ENCODE assay signal across 25 cellular contexts in the genomic region with DNA sequence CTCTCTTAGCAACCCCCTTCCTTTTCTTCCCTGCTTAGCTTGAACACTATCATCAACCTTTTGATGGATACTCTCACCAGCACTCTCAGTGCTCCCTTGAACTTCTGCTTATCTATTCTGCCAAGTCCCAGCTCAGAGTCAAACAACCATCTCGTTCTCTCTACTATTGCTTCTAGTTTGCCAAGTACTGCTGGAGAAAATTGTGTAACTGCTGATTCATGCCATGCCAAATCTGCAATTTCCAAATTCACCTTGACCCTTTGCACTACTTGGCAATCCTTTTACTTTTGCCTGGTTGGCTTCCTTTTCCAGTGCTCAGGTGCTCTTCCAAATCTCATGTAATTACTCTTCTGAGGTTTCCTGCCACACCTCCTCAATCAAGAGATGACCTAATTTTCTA. TPM values are rescaled to one million over a fixed set of nuclear protein-coding genes. Genes with fewer than 3 reads are reported as not detected.
DNase-seq lines count a peak whose midpoint lies in the region; ATAC-seq, FAIRE-seq and TF ChIP-seq lines count a peak whose summit lies in the region.
"Had no signal": no experiment of that assay in that cellular context is flagged by ENCODE, and none has a peak within 500 bp of the region (broad histone marks: within the 10 kb centered on the region; RNA-seq: fewer than 3 reads in every experiment).

No MANE protein-coding gene starts in this region.

- 8% methylated on average over 1 of the region's 1 CpG for WGBS in K562 (ENCODE audit: insufficient coverage, low coverage, missing lambda C conversion rate)
- WGBS in pancreas, 2 donors = 5 to 7% methylated on average over 1 of the region's 1 CpG
- WGBS in suprapubic skin = 25% methylated on average over 1 of the region's 1 CpG

- intact Hi-C loops in K562 (cut with micrococcal nuclease) (no loop called here), pancreas (cut with DNase I) (no loop called here), dorsolateral prefrontal cortex (cut with DNase I) (no loop called here)

- H3K27me3 ChIP-seq in K562 (ENCODE audit: control insufficient read depth in 2 of 2, insufficient read depth in 2 of 2, low read length in 2 of 2) (no peaks in the 10 kb centered on the region), pancreas (no peaks in the 10 kb centered on the region), suprapubic skin (no peaks in the 10 kb centered on the region), dorsolateral prefrontal cortex (no peaks in the 10 kb centered on the region)
- H3K27me3 ChIP-seq: cardiac muscle cell, sigmoid colon had no signal

- H3K79me2 ChIP-seq in K562 (ENCODE audit: control insufficient read depth, insufficient read depth, low read length) = no peaks in the 10 kb centered on the region

- H3K9me3 ChIP-seq in K562 (replicated peaks; ENCODE audit: control insufficient read depth, insufficient read depth, low read depth, low read length) (no peaks in the 10 kb centered on the region), pancreas (no peaks in the 10 kb centered on the region), suprapubic skin (no peaks in the 10 kb centered on the region)
- H3K9me3 ChIP-seq: sigmoid colon had no signal

- DNase-seq in HTR-8/SVneo (ENCODE audit: insufficient read length, low spot score) (no peak), K562 (ENCODE audit: extremely low read depth in 1 of 4, low spot score in 3 of 4) (peak in 1 of 4 experiments; percentile 23), foreskin fibroblast (peak; percentile 27 to 58), pancreas (peak in 3 of 6 donors; percentile 41 to 72 (median 66)), SHP77 (lab: John Stamatoyannopoulos, UW) (no peak), suprapubic skin (ENCODE audit: low spot score in 2 of 2) (no peak), dorsolateral prefrontal cortex (no peak), kidney tubule cell (ENCODE audit: low spot score) (no peak)
- DNase-seq: activated CD4-positive, alpha-beta T cell treated with anti-CD3 and anti-CD28 coated beads, Interleukin-2, amount 50 U/mL, for 4 hours; activated gamma-delta T cell; CD4-positive, alpha-beta T cell; DMS 273 treated with DMSO at 0.1 percent for 48 hours; naive B cell; NCI-H774; occipital lobe; sigmoid colon; stimulated activated naive B cell treated with anti-CD40 and anti-IgM and Interleukin-4, amounts not matched to agents 10 μg/mL and 1 μg/mL and 100 μg/mL, for 72 hours; T-helper 2 cell; WERI-Rb-1 had no signal

- peak; percentile 97 for FAIRE-seq in HTR-8/SVneo (lab: Jason Lieb, UNC)
- FAIRE-seq in K562 (lab: Jason Lieb, UNC) = peak; percentile 40
- FAIRE-seq in pancreas (lab: Jason Lieb, UNC) = no peak
- FAIRE-seq: G401.6 had no signal

- no peak overlapping the region for H3K27ac ChIP-seq in K562 (ENCODE audit: extremely low read depth, low read depth, low read length)
- H3K27ac ChIP-seq in pancreas = peak overlapping the region in 1 of 4 donors; percentile 25
- H3K27ac ChIP-seq in suprapubic skin = no peak overlapping the region
- no peak overlapping the region for H3K27ac ChIP-seq in dorsolateral prefrontal cortex
- H3K27ac ChIP-seq: cardiac muscle cell, sigmoid colon, SK-N-MC, WERI-Rb-1 had no signal

- H3K4me2 ChIP-seq in K562 (ENCODE audit: insufficient read depth, low read length) = no peak overlapping the region

- no peak overlapping the region for H2AFZ ChIP-seq in K562 (ENCODE audit: low read depth, low read length)

- BruUV-seq in K562 (replicated peaks; lab: Mats Ljungman, UMichigan) = no TSS peak

- H3K4me3 ChIP-seq in K562 = no peak overlapping the region
- no peak overlapping the region for H3K4me3 ChIP-seq in foreskin fibroblast (ENCODE audit: low read depth in 1 of 2, low read length in 2 of 2)
- H3K4me3 ChIP-seq in pancreas = no peak overlapping the region
- no peak overlapping the region for H3K4me3 ChIP-seq in suprapubic skin
- H3K4me3 ChIP-seq in dorsolateral prefrontal cortex = no peak overlapping the region
- H3K4me3 ChIP-seq: cardiac muscle cell, sigmoid colon, SK-N-MC had no signal

- H3K4me1 ChIP-seq in K562 (replicated peaks in 1 of 2; ENCODE audit: control insufficient read depth in 2 of 2, insufficient read depth in 2 of 2, low read length in 2 of 2) (peaks cover 0 to 3% of the 10 kb centered on the region in 2 experiments; a peak in 2 of 5 replicates), pancreas (peaks cover 7 to 17% (median 14%) of the 10 kb centered on the region in 3 donors), suprapubic skin (peaks cover 10% of the 10 kb centered on the region)
- H3K4me1 ChIP-seq: sigmoid colon had no signal

- no peak overlapping the region for H3K9ac ChIP-seq in K562 (ENCODE audit: insufficient read depth in 1 of 2, low read depth in 2 of 2, low read length in 2 of 2)

- no peak for TF ChIP-seq EP300 in K562 (IDR thresholded peaks at IDR 0.05; ENCODE audit: low read length)
- no peak for TF ChIP-seq EP300 in suprapubic skin (IDR thresholded peaks at IDR 0.05)

- in situ Hi-C loops in K562 (cut with MboI) = loop anchor here (25.0 kb wide), 1 partner anchor 1329 kb away; a partner anchor contains a TSS

- ATAC-seq in K562 = peak; percentile 56; the same call in 2 of the 3 replicates
- ATAC-seq in pancreas = peak; percentile 95 to 98 (median 97)
- ATAC-seq: stimulated activated naive B cell treated with anti-CD40 and anti-IgM and Interleukin-4, amounts not matched to agents 10 μg/mL and 1 μg/mL and 100 μg/mL, for 72 hours had no signal

- TF ChIP-seq CTCF in K562 (IDR thresholded peaks at IDR 0.05 in 2 of 3, conservative IDR thresholded peaks at IDR 0.05 in 1 of 3; ENCODE audit: insufficient read depth in 2 of 3, low read depth in 1 of 3, low read length in 3 of 3) = no peak
- TF ChIP-seq CTCF in foreskin fibroblast (IDR thresholded peaks at IDR 0.05; ENCODE audit: low read depth, low read length) = no peak
- TF ChIP-seq CTCF in pancreas (IDR thresholded peaks at IDR 0.05) = no peak
- TF ChIP-seq CTCF in suprapubic skin (IDR thresholded peaks at IDR 0.05) = no peak
- no peak for TF ChIP-seq CTCF in dorsolateral prefrontal cortex (IDR thresholded peaks at IDR 0.05 in 54 of 56, conservative IDR thresholded peaks at IDR 0.05 in 2 of 56; ENCODE audit: low read depth in 1 of 56, partially characterized antibody in 56 of 56)

- H3K9me1 ChIP-seq in K562 (ENCODE audit: control insufficient read depth, insufficient read depth, low read length) = no peaks in the 10 kb centered on the region

- H4K20me1 ChIP-seq in K562 (replicated peaks; ENCODE audit: control insufficient read depth, insufficient read depth, low read length) = no peaks in the 10 kb centered on the region

- POLR2A ChIA-PET in K562 (lab: Yijun Ruan, JAX) = no interaction called here

- TF ChIP-seq POLR2A in K562 (conservative IDR thresholded peaks at IDR 0.05) = no peak
- TF ChIP-seq POLR2A in suprapubic skin (IDR thresholded peaks at IDR 0.05) = no peak

- TF ChIP-seq RAD21 in K562 (CRISPR knock-in tag; conservative IDR thresholded peaks at IDR 0.05 in 1 of 2, IDR thresholded peaks at IDR 0.05 in 1 of 2) = no peak

- H3K36me3 ChIP-seq in K562 (ENCODE audit: control insufficient read depth, insufficient read depth, low read length) (no peaks in the 10 kb centered on the region), pancreas (no peaks in the 10 kb centered on the region), suprapubic skin (no peaks in the 10 kb centered on the region)
- H3K36me3 ChIP-seq: cardiac muscle cell, sigmoid colon, WERI-Rb-1 had no signal

- CTCF ChIA-PET in K562 (lab: Yijun Ruan, JAX; ENCODE audit: low intra/inter-chr PET ratio) = no interaction called here

RNA-seq across cellular contexts. Expression of a gene that starts 2.8 kb away (rescaled TPM):
- not detected in 2 replicates for total RNA-seq in K562 (2011; cell fraction: chromatin; rRNA removed; ENCODE audit: low replicate concordance)
- total RNA-seq in K562 (2011; cell fraction: nucleolus; rRNA removed) = not detected in 2 replicates
- total RNA-seq in K562 (2011; cell fraction: nucleoplasm; rRNA removed) = not detected in 2 replicates
- not detected in 2 replicates for total RNA-seq in K562 (2014; rRNA removed)
- not detected in 2 replicates for total RNA-seq in K562 (2014; rRNA removed; fragmentation: Illumina TruSeq; extraction: Trizol)
- total RNA-seq in K562 (2015; rRNA removed; fragmentation: Illumina TruSeq; extraction: Trizol) = not detected in 2 replicates
- not detected in 2 replicates for total RNA-seq in K562 (2021)
- not detected in 2 replicates for polyA plus RNA-seq in K562 (2011; rRNA removed)
- not detected in 2 replicates for polyA plus RNA-seq in K562 (2011; cell fraction: cytosol; rRNA removed)
- polyA plus RNA-seq in K562 (2011; cell fraction: nucleus; rRNA removed) = not detected in 2 replicates
- polyA plus RNA-seq in K562 (2012) = not detected in 2 replicates
- not detected in 2 replicates for polyA plus RNA-seq in K562 (2014; fragmentation: Illumina TruSeq; extraction: Trizol)
- not detected for polyA plus RNA-seq in K562 (2014; fragmentation: Nextera tagmentation; extraction: Ambion mirVana)
- not detected in 2 replicates for polyA plus RNA-seq in K562 (2014; rRNA removed)
- polyA minus RNA-seq in K562 (2011; rRNA and poly(A)+ RNA removed) = not detected in 2 replicates
- polyA minus RNA-seq in K562 (2011; cell fraction: cytosol; rRNA and poly(A)+ RNA removed) = not detected in 2 replicates
- polyA minus RNA-seq in K562 (2011; cell fraction: nucleus; rRNA and poly(A)+ RNA removed) = not detected in 2 replicates
- 1 to 10 TPM in 4 of 6 donors, under 1 TPM in 1, not detected in 1; 0.43 to 6.6 (median 1.7) TPM for total RNA-seq in pancreas
- 1 to 10 TPM in 1 of 2 donors, not detected in 1; 1.2 TPM for polyA plus RNA-seq in pancreas
- total RNA-seq in suprapubic skin = not detected
- total RNA-seq in dorsolateral prefrontal cortex = under 1 TPM in 1 of 120 experiments, not detected in 119; 0.82 TPM
- total RNA-seq: cardiac muscle cell; CD4-positive, alpha-beta T cell; M059J; occipital lobe; sigmoid colon had no signal
- polyA plus RNA-seq: esophagus, thymus had no signal

RNA-seq across cellular contexts. Expression of a gene that starts 24.6 kb away (rescaled TPM):
- 32.3 and 50.5 TPM in 2 replicates for total RNA-seq in K562 (2011; cell fraction: chromatin; rRNA removed; ENCODE audit: low replicate concordance)
- total RNA-seq in K562 (2011; cell fraction: nucleolus; rRNA removed) = 19.0 and 21.3 TPM in 2 replicates
- 26.1 and 26.5 TPM in 2 replicates for total RNA-seq in K562 (2011; cell fraction: nucleoplasm; rRNA removed)
- 5.3 and 5.9 TPM in 2 replicates for total RNA-seq in K562 (2014; rRNA removed)
- 9.2 and 10.6 TPM in 2 replicates for total RNA-seq in K562 (2014; rRNA removed; fragmentation: Illumina TruSeq; extraction: Trizol)
- 9.2 and 11.7 TPM in 2 replicates for total RNA-seq in K562 (2015; rRNA removed; fragmentation: Illumina TruSeq; extraction: Trizol)
- 14.1 and 16.0 TPM in 2 replicates for total RNA-seq in K562 (2021)
- 7.8 and 10.2 TPM in 2 replicates for polyA plus RNA-seq in K562 (2011; rRNA removed)
- 6.0 and 8.3 TPM in 2 replicates for polyA plus RNA-seq in K562 (2011; cell fraction: cytosol; rRNA removed)
- polyA plus RNA-seq in K562 (2011; cell fraction: nucleus; rRNA removed) = 10.1 and 13.2 TPM in 2 replicates
- 9.8 and 11.6 TPM in 2 replicates for polyA plus RNA-seq in K562 (2012)
- 12.4 and 14.0 TPM in 2 replicates for polyA plus RNA-seq in K562 (2014; fragmentation: Illumina TruSeq; extraction: Trizol)
- polyA plus RNA-seq in K562 (2014; fragmentation: Nextera tagmentation; extraction: Ambion mirVana) = 10 to 100 TPM in 1 of 2 experiments, 1 to 10 TPM in 1; 8.4 to 11.4 TPM
- 11.1 and 11.9 TPM in 2 replicates for polyA plus RNA-seq in K562 (2014; rRNA removed)
- polyA minus RNA-seq in K562 (2011; rRNA and poly(A)+ RNA removed) = 22.9 and 26.6 TPM in 2 replicates
- 11.4 and 18.6 TPM in 2 replicates for polyA minus RNA-seq in K562 (2011; cell fraction: cytosol; rRNA and poly(A)+ RNA removed)
- 40.5 and 44.4 TPM in 2 replicates for polyA minus RNA-seq in K562 (2011; cell fraction: nucleus; rRNA and poly(A)+ RNA removed)
- total RNA-seq in pancreas = 10 to 100 TPM; 21.3 to 47.6 (median 24.4) TPM
- 10 to 100 TPM; 20.3 to 30.4 TPM for polyA plus RNA-seq in pancreas
- 10 to 100 TPM; 16.7 to 34.8 (median 27.0) TPM for total RNA-seq in suprapubic skin
- 100 to 1,000 TPM in 47 of 120 experiments, 10 to 100 TPM in 73; 61.8 to 136 (median 95.7) TPM for total RNA-seq in dorsolateral prefrontal cortex

Comparison
In these comparisons a context has a peak if more than half of its experiments do, and no peak if none do; other contexts are left out.
1. DNase-seq: peak in foreskin fibroblast (2 of 2); none in HTR-8/SVneo (single experiment), SHP77 (0 of 2), suprapubic skin (0 of 2), dorsolateral prefrontal cortex (0 of 10) and kidney tubule cell (single experiment).